Comparison of ENCODE assay signal across 2 cellular contexts in the genomic region with DNA sequence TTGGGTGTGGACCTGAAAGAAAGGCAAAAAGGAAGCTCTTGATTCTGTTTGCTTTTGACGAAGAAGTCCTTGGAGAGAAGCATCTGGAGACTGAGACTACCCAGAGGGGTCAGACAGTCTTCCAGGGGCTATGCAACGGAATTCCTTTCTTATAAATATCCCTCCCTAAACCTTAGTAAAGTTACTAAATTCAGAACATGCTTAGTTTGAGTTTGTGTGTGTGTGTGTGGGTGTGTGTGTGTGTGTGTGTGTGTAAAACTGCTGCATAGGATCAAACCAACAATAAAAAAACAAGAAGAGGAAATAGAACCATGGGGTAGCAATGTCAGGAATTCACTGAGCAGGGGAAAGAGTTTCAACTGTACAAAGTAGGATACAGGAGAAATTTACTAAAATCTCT.
TF ChIP-seq lines count a peak whose summit lies in the region.

No MANE protein-coding gene starts in this region.

TF ChIP-seq in SK-N-SH, 30 proteins besides CTCF, POLR2A, EP300 and RAD21 (continued from another document):
- no peak for TF ChIP-seq ELF1 (IDR thresholded peaks at IDR 0.05)
- no peak for TF ChIP-seq YY1 (IDR thresholded peaks at IDR 0.05; ENCODE audit: low read depth)

TF ChIP-seq in SK-N-SH treated with all-trans-retinoic acid at 6 μM for 48 hours, 23 proteins besides CTCF, POLR2A, EP300 and RAD21 (continued from another document):
- TF ChIP-seq, protein P1, sequence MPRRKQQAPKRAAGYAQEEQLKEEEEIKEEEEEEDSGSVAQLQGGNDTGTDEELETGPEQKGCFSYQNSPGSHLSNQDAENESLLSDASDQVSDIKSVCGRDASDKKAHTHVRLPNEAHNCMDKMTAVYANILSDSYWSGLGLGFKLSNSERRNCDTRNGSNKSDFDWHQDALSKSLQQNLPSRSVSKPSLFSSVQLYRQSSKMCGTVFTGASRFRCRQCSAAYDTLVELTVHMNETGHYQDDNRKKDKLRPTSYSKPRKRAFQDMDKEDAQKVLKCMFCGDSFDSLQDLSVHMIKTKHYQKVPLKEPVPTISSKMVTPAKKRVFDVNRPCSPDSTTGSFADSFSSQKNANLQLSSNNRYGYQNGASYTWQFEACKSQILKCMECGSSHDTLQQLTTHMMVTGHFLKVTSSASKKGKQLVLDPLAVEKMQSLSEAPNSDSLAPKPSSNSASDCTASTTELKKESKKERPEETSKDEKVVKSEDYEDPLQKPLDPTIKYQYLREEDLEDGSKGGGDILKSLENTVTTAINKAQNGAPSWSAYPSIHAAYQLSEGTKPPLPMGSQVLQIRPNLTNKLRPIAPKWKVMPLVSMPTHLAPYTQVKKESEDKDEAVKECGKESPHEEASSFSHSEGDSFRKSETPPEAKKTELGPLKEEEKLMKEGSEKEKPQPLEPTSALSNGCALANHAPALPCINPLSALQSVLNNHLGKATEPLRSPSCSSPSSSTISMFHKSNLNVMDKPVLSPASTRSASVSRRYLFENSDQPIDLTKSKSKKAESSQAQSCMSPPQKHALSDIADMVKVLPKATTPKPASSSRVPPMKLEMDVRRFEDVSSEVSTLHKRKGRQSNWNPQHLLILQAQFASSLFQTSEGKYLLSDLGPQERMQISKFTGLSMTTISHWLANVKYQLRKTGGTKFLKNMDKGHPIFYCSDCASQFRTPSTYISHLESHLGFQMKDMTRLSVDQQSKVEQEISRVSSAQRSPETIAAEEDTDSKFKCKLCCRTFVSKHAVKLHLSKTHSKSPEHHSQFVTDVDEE (CRISPR knock-in tag; IDR thresholded peaks at IDR 0.05): no peak
- TF ChIP-seq CSDC2 (CRISPR knock-in tag; IDR thresholded peaks at IDR 0.05) (no peak), TCF4 (CRISPR knock-in tag; IDR thresholded peaks at IDR 0.05; ENCODE audit: borderline replicate concordance) (no peak), OSR1 (CRISPR knock-in tag; IDR thresholded peaks at IDR 0.05) (no peak), TOX (CRISPR knock-in tag; IDR thresholded peaks at IDR 0.05; ENCODE audit: borderline replicate concordance) (no peak), ISL1 (CRISPR knock-in tag; IDR thresholded peaks at IDR 0.05) (no peak), ZFP30 (CRISPR knock-in tag; IDR thresholded peaks at IDR 0.05) (no peak), SNAI2 (CRISPR knock-in tag; IDR thresholded peaks at IDR 0.05) (no peak), GLIS3 (CRISPR knock-in tag; IDR thresholded peaks at IDR 0.05) (no peak), ZFP3 (CRISPR knock-in tag; IDR thresholded peaks at IDR 0.05) (no peak), ZNF8 (CRISPR knock-in tag; IDR thresholded peaks at IDR 0.05) (no peak), BACH2 (CRISPR knock-in tag; IDR thresholded peaks at IDR 0.05; ENCODE audit: borderline replicate concordance) (no peak), ESRRG (CRISPR knock-in tag; IDR thresholded peaks at IDR 0.05) (no peak), ZNF70 (CRISPR knock-in tag; IDR thresholded peaks at IDR 0.05) (no peak), ZNF565 (CRISPR knock-in tag; conservative IDR thresholded peaks at IDR 0.05; ENCODE audit: low read depth) (no peak)
- TF ChIP-seq, protein P2, sequence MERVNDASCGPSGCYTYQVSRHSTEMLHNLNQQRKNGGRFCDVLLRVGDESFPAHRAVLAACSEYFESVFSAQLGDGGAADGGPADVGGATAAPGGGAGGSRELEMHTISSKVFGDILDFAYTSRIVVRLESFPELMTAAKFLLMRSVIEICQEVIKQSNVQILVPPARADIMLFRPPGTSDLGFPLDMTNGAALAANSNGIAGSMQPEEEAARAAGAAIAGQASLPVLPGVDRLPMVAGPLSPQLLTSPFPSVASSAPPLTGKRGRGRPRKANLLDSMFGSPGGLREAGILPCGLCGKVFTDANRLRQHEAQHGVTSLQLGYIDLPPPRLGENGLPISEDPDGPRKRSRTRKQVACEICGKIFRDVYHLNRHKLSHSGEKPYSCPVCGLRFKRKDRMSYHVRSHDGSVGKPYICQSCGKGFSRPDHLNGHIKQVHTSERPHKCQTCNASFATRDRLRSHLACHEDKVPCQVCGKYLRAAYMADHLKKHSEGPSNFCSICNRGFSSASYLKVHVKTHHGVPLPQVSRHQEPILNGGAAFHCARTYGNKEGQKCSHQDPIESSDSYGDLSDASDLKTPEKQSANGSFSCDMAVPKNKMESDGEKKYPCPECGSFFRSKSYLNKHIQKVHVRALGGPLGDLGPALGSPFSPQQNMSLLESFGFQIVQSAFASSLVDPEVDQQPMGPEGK (CRISPR knock-in tag; IDR thresholded peaks at IDR 0.05; ENCODE audit: borderline replicate concordance): no peak
- TF ChIP-seq, protein P3, sequence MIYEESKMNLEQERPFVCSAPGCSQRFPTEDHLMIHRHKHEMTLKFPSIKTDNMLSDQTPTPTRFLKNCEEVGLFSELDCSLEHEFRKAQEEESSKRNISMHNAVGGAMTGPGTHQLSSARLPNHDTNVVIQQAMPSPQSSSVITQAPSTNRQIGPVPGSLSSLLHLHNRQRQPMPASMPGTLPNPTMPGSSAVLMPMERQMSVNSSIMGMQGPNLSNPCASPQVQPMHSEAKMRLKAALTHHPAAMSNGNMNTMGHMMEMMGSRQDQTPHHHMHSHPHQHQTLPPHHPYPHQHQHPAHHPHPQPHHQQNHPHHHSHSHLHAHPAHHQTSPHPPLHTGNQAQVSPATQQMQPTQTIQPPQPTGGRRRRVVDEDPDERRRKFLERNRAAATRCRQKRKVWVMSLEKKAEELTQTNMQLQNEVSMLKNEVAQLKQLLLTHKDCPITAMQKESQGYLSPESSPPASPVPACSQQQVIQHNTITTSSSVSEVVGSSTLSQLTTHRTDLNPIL (CRISPR knock-in tag; IDR thresholded peaks at IDR 0.05; ENCODE audit: low read depth): no peak
- TF ChIP-seq, protein P4, sequence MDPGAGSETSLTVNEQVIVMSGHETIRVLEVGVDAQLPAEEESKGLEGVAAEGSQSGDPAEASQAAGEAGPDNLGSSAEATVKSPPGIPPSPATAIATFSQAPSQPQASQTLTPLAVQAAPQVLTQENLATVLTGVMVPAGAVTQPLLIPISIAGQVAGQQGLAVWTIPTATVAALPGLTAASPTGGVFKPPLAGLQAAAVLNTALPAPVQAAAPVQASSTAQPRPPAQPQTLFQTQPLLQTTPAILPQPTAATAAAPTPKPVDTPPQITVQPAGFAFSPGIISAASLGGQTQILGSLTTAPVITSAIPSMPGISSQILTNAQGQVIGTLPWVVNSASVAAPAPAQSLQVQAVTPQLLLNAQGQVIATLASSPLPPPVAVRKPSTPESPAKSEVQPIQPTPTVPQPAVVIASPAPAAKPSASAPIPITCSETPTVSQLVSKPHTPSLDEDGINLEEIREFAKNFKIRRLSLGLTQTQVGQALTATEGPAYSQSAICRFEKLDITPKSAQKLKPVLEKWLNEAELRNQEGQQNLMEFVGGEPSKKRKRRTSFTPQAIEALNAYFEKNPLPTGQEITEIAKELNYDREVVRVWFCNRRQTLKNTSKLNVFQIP (CRISPR knock-in tag; IDR thresholded peaks at IDR 0.05; ENCODE audit: borderline replicate concordance, low read depth): no peak
